In genomic region chr6:134047673-134048072, GRCh38 we compare ENCODE assay signal across 22 cellular contexts. TPM values are rescaled to one million over a fixed set of nuclear protein-coding genes. Genes with fewer than 3 reads are reported as not detected.
DNase-seq lines count a peak whose midpoint lies in the region; ATAC-seq, FAIRE-seq and TF ChIP-seq lines count a peak whose summit lies in the region.
"Had no signal": no experiment of that assay in that cellular context is flagged by ENCODE, and none has a peak within 500 bp of the region (broad histone marks: within the 10 kb centered on the region; RNA-seq: fewer than 3 reads in every experiment).

No MANE protein-coding gene starts in this region.

- no peak for FAIRE-seq in kidney (lab: Jason Lieb, UNC)
- FAIRE-seq: H1 had no signal

- H3K4me3 Mint-ChIP-seq in endodermal cell = no peak overlapping the region
- H3K4me3 Mint-ChIP-seq: activated CD8-positive, alpha-beta T cell treated with anti-CD3 and anti-CD28 coated beads, Interleukin-2, amount 10 ng/mL, durations not matched to agents 7 days and 5 days; activated naive CD4-positive, alpha-beta T cell treated with anti-CD3 and anti-CD28 coated beads for 36 hours; activated T-cell treated with anti-CD3 and anti-CD28 coated beads, Interleukin-2, amount 50 U/mL, for 24 hours; CD4-positive, alpha-beta memory T cell; naive thymus-derived CD4-positive, alpha-beta T cell had no signal

- peak; percentile 72 for DNase-seq in NCI-H345 (lab: John Stamatoyannopoulos, UW)
- peak; percentile 45 for DNase-seq in endodermal cell
- DNase-seq in kidney = peak; percentile 67
- no peak for DNase-seq in EL
- no peak for DNase-seq in COLO668 (lab: John Stamatoyannopoulos, UW; ENCODE audit: unreplicated experiment)
- DNase-seq: activated CD8-positive, alpha-beta T cell treated with anti-CD3 and anti-CD28 coated beads, Interleukin-2, amount 10 ng/mL, durations not matched to agents 7 days and 5 days; activated naive CD4-positive, alpha-beta T cell treated with anti-CD3 and anti-CD28 coated beads for 36 hours; activated T-cell treated with anti-CD3 and anti-CD28 coated beads, Interleukin-2, amount 50 U/mL, for 24 hours; CD4-positive, alpha-beta memory T cell; naive thymus-derived CD4-positive, alpha-beta T cell; NCI-H2029; NK-92 treated with Interleukin-12 subunit alpha and Interleukin-12 subunit beta, amount 100 ng/mL, for 24 hours; ovary; sigmoid colon; T-helper 9 cell had no signal

- peaks cover 2% of the 10 kb centered on the region for H3K36me3 Mint-ChIP-seq in endodermal cell (ENCODE audit: low read depth)

- H3K4me1 ChIP-seq in endodermal cell (ENCODE audit: control insufficient read depth, insufficient read depth, low read length) (no peaks in the 10 kb centered on the region), kidney (ENCODE audit: control insufficient read depth in 1 of 2, insufficient read depth in 1 of 2, low read depth in 1 of 2, low read length in 2 of 2) (peaks cover 3 to 8% of the 10 kb centered on the region in 2 donors)

- WGBS in endodermal cell (ENCODE audit: insufficient coverage in 1 of 2, insufficient read length in 1 of 2), 2 experiments = 90 to 94% methylated on average over 6 to 7 of the region's 7 CpGs

- intact Hi-C loops in kidney (cut with DNase I) = no loop called here

- H3K27ac ChIP-seq in endodermal cell (ENCODE audit: low read depth, low read length) (no peak overlapping the region), kidney (ENCODE audit: low read depth in 2 of 2, low read length in 2 of 2) (peak overlapping the region in 1 of 2 donors; percentile 13), temporal lobe (ENCODE audit: low read depth, low read length) (peak overlapping the region; percentile 10)
- H3K27ac ChIP-seq: KMS-11, ovary, sigmoid colon, suprapubic skin had no signal

- H3K36me3 ChIP-seq in endodermal cell (ENCODE audit: control insufficient read depth, insufficient read depth, low read length) (no peaks in the 10 kb centered on the region), kidney (ENCODE audit: control insufficient read depth in 1 of 2, insufficient read depth in 2 of 2, low read length in 2 of 2) (no peaks in the 10 kb centered on the region)
- H3K36me3 ChIP-seq: ovary, sigmoid colon, suprapubic skin had no signal

- ATAC-seq in HG03565 (IDR thresholded peaks at IDR 0.05; ENCODE audit: unreplicated experiment) (no peak), HG02759 (IDR thresholded peaks at IDR 0.05; ENCODE audit: unreplicated experiment) (no peak)
- ATAC-seq: activated CD8-positive, alpha-beta T cell treated with anti-CD3 and anti-CD28 coated beads, Interleukin-2, amount 10 ng/mL, durations not matched to agents 7 days and 5 days; naive thymus-derived CD4-positive, alpha-beta T cell; SK-N-SH treated with all-trans-retinoic acid at 6 μM for 48 hours had no signal

- H3K9me3 ChIP-seq in endodermal cell (ENCODE audit: control insufficient read depth, low read length) = no peaks in the 10 kb centered on the region
- no peaks in the 10 kb centered on the region for H3K9me3 ChIP-seq in kidney (ENCODE audit: control insufficient read depth in 1 of 2, low read length in 2 of 2)
- H3K9me3 ChIP-seq: ovary, sigmoid colon, suprapubic skin had no signal

- H3K27me3 ChIP-seq in endodermal cell (ENCODE audit: control insufficient read depth, insufficient read depth, low read length, poor library complexity, severe bottlenecking) = peaks cover 24% of the 10 kb centered on the region
- H3K27me3 ChIP-seq: ovary, sigmoid colon, suprapubic skin had no signal

- peaks cover 8% of the 10 kb centered on the region for H3K9me3 Mint-ChIP-seq in endodermal cell
- H3K9me3 Mint-ChIP-seq: activated T-cell treated with anti-CD3 and anti-CD28 coated beads, Interleukin-2, amount 50 U/mL, for 24 hours had no signal

- H3K9ac ChIP-seq in endodermal cell (ENCODE audit: extremely low read depth, low read length, poor library complexity, severe bottlenecking) = no peak overlapping the region
- H3K9ac ChIP-seq in kidney (ENCODE audit: low read length in 2 of 2) = no peak overlapping the region
- H3K9ac ChIP-seq: KMS-11 had no signal

- H3K4me1 Mint-ChIP-seq in endodermal cell = peaks cover 10% of the 10 kb centered on the region

- no peak overlapping the region for H3K4me3 ChIP-seq in endodermal cell (ENCODE audit: low read length)
- no peak overlapping the region for H3K4me3 ChIP-seq in kidney (ENCODE audit: low read length in 2 of 2)
- H3K4me3 ChIP-seq: ovary, sigmoid colon, suprapubic skin had no signal

- peaks cover 24% of the 10 kb centered on the region for H3K27me3 Mint-ChIP-seq in endodermal cell (ENCODE audit: insufficient read depth)

- TF ChIP-seq CTCF in endodermal cell (conservative IDR thresholded peaks at IDR 0.05) = no peak
- TF ChIP-seq CTCF in kidney (IDR thresholded peaks at IDR 0.05; ENCODE audit: borderline replicate concordance, extremely low read depth, insufficient read depth) = no peak

- H3K27ac Mint-ChIP-seq in endodermal cell = no peak overlapping the region
- H3K27ac Mint-ChIP-seq: activated CD8-positive, alpha-beta T cell treated with anti-CD3 and anti-CD28 coated beads, Interleukin-2, amount 10 ng/mL, durations not matched to agents 7 days and 5 days; activated naive CD4-positive, alpha-beta T cell treated with anti-CD3 and anti-CD28 coated beads for 36 hours; activated T-cell treated with anti-CD3 and anti-CD28 coated beads, Interleukin-2, amount 50 U/mL, for 24 hours; CD4-positive, alpha-beta memory T cell; naive thymus-derived CD4-positive, alpha-beta T cell had no signal

RNA-seq across cellular contexts. Expression of gene SLC2A12, which starts 4.8 kb away (rescaled TPM):
- total RNA-seq in endodermal cell = 1 to 10 TPM; 2.7 to 2.8 TPM
- polyA plus RNA-seq in endodermal cell (2013, experiment 1 of 2) = 8.3 TPM
- polyA plus RNA-seq in endodermal cell (2013, experiment 2 of 2) = 9.2 TPM
- total RNA-seq in kidney = 0.38 TPM
- polyA plus RNA-seq in kidney (ENCODE audit: insufficient read depth, low read depth, low replicate concordance) = 4.6 TPM
- 2.2 TPM for total RNA-seq in temporal lobe
- total RNA-seq: CD4-positive, alpha-beta memory T cell had no signal
- polyA plus RNA-seq: CD4-positive, alpha-beta memory T cell had no signal

Comparison
In these comparisons a context has a peak if more than half of its experiments do, and no peak if none do; other contexts are left out.
1. DNase-seq: peak in NCI-H345 (single experiment), endodermal cell (single experiment) and kidney (single experiment); none in EL (single experiment) and COLO668 (single experiment).